ENCODE assay signal across 9 cellular contexts in the genomic region with DNA sequence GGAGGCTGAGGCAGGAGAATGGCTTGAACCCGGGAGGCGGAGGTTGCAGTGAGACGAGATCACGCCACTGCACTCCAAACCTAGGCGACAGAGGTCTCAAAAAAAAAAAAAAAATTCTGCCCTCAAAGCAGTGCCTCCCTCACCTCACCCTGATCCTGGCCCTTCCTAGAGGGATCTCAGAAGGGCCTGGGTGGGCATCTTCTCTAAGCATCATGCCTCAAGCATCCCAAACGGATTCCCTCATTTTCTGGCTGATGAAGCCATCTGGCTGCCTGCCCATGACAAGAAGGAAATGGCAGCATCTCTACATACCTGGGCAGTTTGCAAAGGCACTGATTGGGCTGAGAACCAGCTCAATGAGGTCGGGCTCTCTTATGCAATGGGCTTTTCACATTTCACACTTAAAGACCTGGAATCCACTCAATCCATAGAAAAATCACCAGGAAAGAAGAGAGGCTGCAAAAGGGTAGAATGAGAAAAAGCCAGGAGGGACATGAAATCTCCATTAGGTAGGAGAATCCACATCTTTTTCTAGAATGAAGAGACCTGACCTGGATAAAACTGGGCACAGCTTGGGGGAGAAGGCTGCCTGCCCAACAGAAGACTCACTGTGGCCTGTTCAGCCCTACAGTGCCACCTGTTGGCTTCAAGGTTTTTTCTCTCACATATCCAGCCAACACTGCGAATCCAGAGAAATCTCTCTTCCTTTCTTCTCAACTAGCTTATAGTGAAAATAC. TPM values are rescaled to one million over a fixed set of nuclear protein-coding genes. Genes with fewer than 3 reads are reported as not detected.
A peak's percentile ranks its signal among the peaks of the same experiment; 100 is the strongest.
DNase-seq lines count a peak whose midpoint lies in the region; ATAC-seq and TF ChIP-seq lines count a peak whose summit lies in the region.
"Had no signal": no experiment of that assay in that cellular context is flagged by ENCODE, and none has a peak within 500 bp of the region (broad histone marks: within the 10 kb centered on the region; RNA-seq: fewer than 3 reads in every experiment).

No MANE protein-coding gene starts in this region.

- no peak overlapping the region for H3K4me3 Mint-ChIP-seq in activated T-helper 2 cell treated with anti-CD3 and anti-CD28 coated beads, Interferon-gamma antibody, Interleukin-2, Interleukin-4, amounts not matched to agents 10 μg/mL and 5 μg/mL and 100 μg/mL, durations not matched to agents 14 hours and 24 hours and 36 hours (ENCODE audit: low read depth)
- H3K4me3 Mint-ChIP-seq: central memory CD8-positive, alpha-beta T cell had no signal

- H3K4me1 ChIP-seq in cardiac muscle cell (ENCODE audit: low read depth): peaks cover 11% of the 10 kb centered on the region
- H3K4me1 ChIP-seq in stomach: peaks cover 6 to 13% (median 9%) of the 10 kb centered on the region in 4 donors

- no peak for ATAC-seq in GM21529 (IDR thresholded peaks at IDR 0.05; ENCODE audit: unreplicated experiment)

- H3K27me3 Mint-ChIP-seq in activated T-helper 2 cell treated with anti-CD3 and anti-CD28 coated beads, Interferon-gamma antibody, Interleukin-2, Interleukin-4, amounts not matched to agents 10 μg/mL and 5 μg/mL and 100 μg/mL, durations not matched to agents 14 hours and 24 hours and 36 hours (ENCODE audit: low read depth): no peaks in the 10 kb centered on the region
- H3K27me3 Mint-ChIP-seq: central memory CD8-positive, alpha-beta T cell had no signal

- intact Hi-C loops in cardiac septum (cut with DNase I) (loop anchor here (10.0 kb wide), 1 partner anchor 362 kb away; no protein-coding TSS in a partner anchor), stomach (cut with DNase I; ENCODE audit: low total_unique reads) (no loop called here)
- intact Hi-C loops in activated T-helper 2 cell treated with anti-CD3 and anti-CD28 coated beads, Interferon-gamma antibody, Interleukin-2, Interleukin-4, amounts not matched to agents 10 μg/mL and 5 μg/mL and 100 μg/mL, durations not matched to agents 14 hours and 24 hours and 36 hours (cut with micrococcal nuclease): loop anchor here (1.0 kb wide), 2 partner anchors 59 to 109 kb away; no protein-coding TSS in a partner anchor

- peak; percentile 64 for TF ChIP-seq CTCF in cardiac muscle cell (IDR thresholded peaks at IDR 0.05; ENCODE audit: low read depth, low read length)
- TF ChIP-seq CTCF in stomach (IDR thresholded peaks at IDR 0.05): peak in 5 of 7 experiments; percentile 16 to 57 (median 27)

- H3K36me3 ChIP-seq in cardiac muscle cell (peaks cover 18% of the 10 kb centered on the region), MG63 (peaks cover 17% of the 10 kb centered on the region), stomach (peaks cover 23 to 94% (median 73%) of the 10 kb centered on the region in 4 donors)

- peaks cover 11% of the 10 kb centered on the region for H3K36me3 Mint-ChIP-seq in activated T-helper 2 cell treated with anti-CD3 and anti-CD28 coated beads, Interferon-gamma antibody, Interleukin-2, Interleukin-4, amounts not matched to agents 10 μg/mL and 5 μg/mL and 100 μg/mL, durations not matched to agents 14 hours and 24 hours and 36 hours (ENCODE audit: low read depth)

- TF ChIP-seq EP300 in stomach (IDR thresholded peaks at IDR 0.05): no peak

- H3K9me3 Mint-ChIP-seq in activated T-helper 2 cell treated with anti-CD3 and anti-CD28 coated beads, Interferon-gamma antibody, Interleukin-2, Interleukin-4, amounts not matched to agents 10 μg/mL and 5 μg/mL and 100 μg/mL, durations not matched to agents 14 hours and 24 hours and 36 hours: no peaks in the 10 kb centered on the region
- H3K9me3 Mint-ChIP-seq: central memory CD8-positive, alpha-beta T cell had no signal

- H3K27ac ChIP-seq in cardiac muscle cell (no peak overlapping the region), stomach (no peak overlapping the region)

- no peaks in the 10 kb centered on the region for H3K9me3 ChIP-seq in cardiac muscle cell (ENCODE audit: low read depth)
- no peaks in the 10 kb centered on the region for H3K9me3 ChIP-seq in MG63
- H3K9me3 ChIP-seq in stomach: no peaks in the 10 kb centered on the region

- 76 to 82% (median 80%) methylated on average over 8 of the region's 8 CpGs for WGBS in stomach, 5 donors

- no peaks in the 10 kb centered on the region for H3K27me3 ChIP-seq in cardiac muscle cell
- H3K27me3 ChIP-seq in MG63: no peaks in the 10 kb centered on the region
- no peaks in the 10 kb centered on the region for H3K27me3 ChIP-seq in stomach

- no peak for TF ChIP-seq POLR2A in stomach (IDR thresholded peaks at IDR 0.05)

- peaks cover 56% of the 10 kb centered on the region for H3K4me1 Mint-ChIP-seq in activated T-helper 2 cell treated with anti-CD3 and anti-CD28 coated beads, Interferon-gamma antibody, Interleukin-2, Interleukin-4, amounts not matched to agents 10 μg/mL and 5 μg/mL and 100 μg/mL, durations not matched to agents 14 hours and 24 hours and 36 hours (ENCODE audit: low read depth)
- H3K4me1 Mint-ChIP-seq: central memory CD8-positive, alpha-beta T cell had no signal

- H3K4me3 ChIP-seq in cardiac muscle cell (no peak overlapping the region), MG63 (no peak overlapping the region), stomach (no peak overlapping the region)

- peak; percentile 58 to 70 for DNase-seq in cardiac muscle cell (ENCODE audit: low read depth in 1 of 2, low spot score in 1 of 2)
- DNase-seq in cardiac septum (ENCODE audit: low spot score): no peak
- peak; percentile 32 for DNase-seq in MG63
- DNase-seq in activated T-helper 2 cell treated with anti-CD3 and anti-CD28 coated beads, Interferon-gamma antibody, Interleukin-2, Interleukin-4, amounts not matched to agents 10 μg/mL and 5 μg/mL and 100 μg/mL, durations not matched to agents 14 hours and 24 hours and 36 hours (ENCODE audit: low spot score): peak; percentile 33
- DNase-seq in hypothalamus (lab: John Stamatoyannopoulos, UW): peak in 26 of 51 donors; percentile 1 to 60 (median 25)
- DNase-seq in stomach: peak; percentile 61
- no peak for DNase-seq in GOT3 (lab: John Stamatoyannopoulos, UW)

- H3K27ac Mint-ChIP-seq in activated T-helper 2 cell treated with anti-CD3 and anti-CD28 coated beads, Interferon-gamma antibody, Interleukin-2, Interleukin-4, amounts not matched to agents 10 μg/mL and 5 μg/mL and 100 μg/mL, durations not matched to agents 14 hours and 24 hours and 36 hours: no peak overlapping the region

RNA-seq across cellular contexts. Expression of gene PDLIM1, which starts 48.1 kb away (rescaled TPM):
- total RNA-seq in cardiac muscle cell: 75.7 and 96.3 TPM in 2 replicates
- polyA plus RNA-seq in cardiac muscle cell: 286 and 335 TPM in 2 replicates
- total RNA-seq in cardiac septum: 334 TPM
- total RNA-seq in MG63 (2014; rRNA removed; shearing (Covaris generic); ENCODE audit: low replicate concordance): 3.5 and 6.2 TPM in 2 replicates
- 2.7 and 2.9 TPM in 2 replicates for total RNA-seq in activated T-helper 2 cell treated with anti-CD3 and anti-CD28 coated beads, Interferon-gamma antibody, Interleukin-2, Interleukin-4, amounts not matched to agents 10 μg/mL and 5 μg/mL and 100 μg/mL, durations not matched to agents 14 hours and 24 hours and 36 hours
- total RNA-seq in stomach: 100 to 1,000 TPM in 2 of 5 donors, 10 to 100 TPM in 3; 41.7 to 231 (median 83.9) TPM
- 100 to 1,000 TPM; 168 to 289 (median 277) TPM for polyA plus RNA-seq in stomach

RNA-seq across cellular contexts. Expression of gene ACSM6, which starts 48.7 kb away (rescaled TPM):
- total RNA-seq in cardiac muscle cell: not detected in 2 replicates
- 0.16 TPM in 1 of 2 replicates, not detected in the other for polyA plus RNA-seq in cardiac muscle cell
- total RNA-seq in cardiac septum: 0.30 TPM
- not detected in 2 replicates for total RNA-seq in MG63 (2014; rRNA removed; shearing (Covaris generic); ENCODE audit: low replicate concordance)
- total RNA-seq in activated T-helper 2 cell treated with anti-CD3 and anti-CD28 coated beads, Interferon-gamma antibody, Interleukin-2, Interleukin-4, amounts not matched to agents 10 μg/mL and 5 μg/mL and 100 μg/mL, durations not matched to agents 14 hours and 24 hours and 36 hours: not detected in 2 replicates
- total RNA-seq in stomach: 1 to 10 TPM in 1 of 5 donors, under 1 TPM in 1, not detected in 3; 0.58 to 7.2 TPM
- 1 to 10 TPM in 1 of 3 donors, under 1 TPM in 2; 0.13 to 7.5 (median 0.68) TPM for polyA plus RNA-seq in stomach

Comparison
In these comparisons a context has a peak if more than half of its experiments do, and no peak if none do; other contexts are left out.
1. DNase-seq: peak in cardiac muscle cell (2 of 2), MG63 (single experiment), activated T-helper 2 cell treated with anti-CD3 and anti-CD28 coated beads, Interferon-gamma antibody, Interleukin-2, Interleukin-4, amounts not matched to agents 10 μg/mL and 5 μg/mL and 100 μg/mL, durations not matched to agents 14 hours and 24 hours and 36 hours (single experiment), hypothalamus (26 of 51) and stomach (single experiment); none in cardiac septum (single experiment) and GOT3 (single experiment).